In the genomic region with DNA sequence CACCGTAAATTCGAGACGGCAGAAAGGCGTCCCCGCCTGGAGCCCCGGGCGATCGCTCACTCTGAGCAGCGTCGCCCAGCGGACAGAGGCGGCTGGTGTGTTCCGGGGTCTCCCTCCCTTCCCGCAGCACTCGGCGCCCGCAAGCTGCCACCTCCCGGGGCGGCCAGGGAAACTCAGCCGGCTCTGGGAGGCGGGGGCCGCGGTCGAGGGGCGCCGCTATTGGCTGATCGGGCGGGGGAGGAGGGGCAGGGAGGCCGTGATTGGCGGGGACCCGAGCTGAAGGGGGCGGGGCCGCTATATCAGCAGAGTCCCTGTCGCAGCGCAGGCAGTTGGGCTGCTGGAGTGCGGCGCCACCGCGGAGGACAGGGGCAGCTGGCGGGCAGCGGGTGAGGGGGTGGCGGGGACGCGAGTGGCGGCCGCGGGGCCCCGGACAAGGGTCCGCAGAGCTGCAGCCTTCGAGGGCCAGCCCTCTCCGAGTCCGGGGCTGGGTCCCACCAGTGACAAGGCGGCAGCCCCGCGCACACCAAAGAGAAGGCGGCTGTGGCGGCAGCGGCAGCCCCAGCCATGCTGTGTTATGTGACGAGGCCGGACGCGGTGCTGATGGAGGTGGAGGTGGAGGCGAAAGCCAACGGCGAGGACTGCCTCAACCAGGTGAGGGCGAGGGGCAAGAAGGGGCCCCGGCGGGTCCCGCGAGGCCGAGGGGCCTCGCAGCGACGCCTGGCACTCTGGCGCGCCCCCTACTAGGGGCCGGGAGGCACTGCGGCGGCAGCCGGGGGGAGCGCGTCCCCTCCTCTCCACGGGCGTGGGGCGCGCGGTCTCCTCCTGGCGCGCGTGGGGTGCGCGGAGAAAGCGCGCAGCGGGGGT, we compare ENCODE assay signal across 1 cellular context.
TF ChIP-seq lines count a peak whose summit lies in the region.

Gene MYLIP, plus strand, starts transcription at position 328 of the 864 bp plus-strand sequence. Its CDS starts 237 bp downstream, at position 565.

TF ChIP-seq in HepG2, 621 proteins besides CTCF, POLR2A, EP300 and RAD21 (continued from another document and continues in another):
- TF ChIP-seq SP2 (CRISPR knock-in tag; IDR thresholded peaks at IDR 0.05) (peak; percentile 91), SIN3A (IDR thresholded peaks at IDR 0.05; ENCODE audit: borderline replicate concordance, low read depth, low read length) (peak; percentile 42; the same call in 1 of the 2 replicates), NAIF1 (CRISPR knock-in tag; IDR thresholded peaks at IDR 0.05; ENCODE audit: borderline replicate concordance) (peak; percentile 93), GMEB2 (CRISPR knock-in tag; IDR thresholded peaks at IDR 0.05; ENCODE audit: low read depth) (peak; percentile 9; the same call in 1 of the 2 replicates), CBX1 (IDR thresholded peaks at IDR 0.05; ENCODE audit: low read depth) (peak; percentile 66), ZNF292 (CRISPR knock-in tag; IDR thresholded peaks at IDR 0.05; ENCODE audit: borderline replicate concordance, low read depth) (no peak; the same call in 1 of the 2 replicates), FOXO1 (CRISPR knock-in tag; IDR thresholded peaks at IDR 0.05) (peak; percentile 43; the same call in 1 of the 2 replicates), MAX (IDR thresholded peaks at IDR 0.05) (peak; percentile 45), ZNF138 (CRISPR knock-in tag; IDR thresholded peaks at IDR 0.05; ENCODE audit: low read depth) (0 out of 2 replicates have a peak, but pooled peaks have one; percentile 48), BRD4 (CRISPR knock-in tag; IDR thresholded peaks at IDR 0.05) (peak; percentile 73; the same call in 1 of the 2 replicates), SP140L (CRISPR knock-in tag; IDR thresholded peaks at IDR 0.05; ENCODE audit: borderline replicate concordance) (peak; percentile 39; the same call in 1 of the 2 replicates), SAP130 (CRISPR knock-in tag; IDR thresholded peaks at IDR 0.05; ENCODE audit: low read depth) (peak; percentile 85), PITX1 (CRISPR knock-in tag; IDR thresholded peaks at IDR 0.05) (peak; percentile 55; the same call in 1 of the 2 replicates), ZFP82 (CRISPR knock-in tag; IDR thresholded peaks at IDR 0.05; ENCODE audit: borderline replicate concordance) (peak; percentile 92), BRCA1 (CRISPR knock-in tag; IDR thresholded peaks at IDR 0.05) (peak; percentile 72; the same call in 1 of the 2 replicates), ATAD3A (CRISPR knock-in tag; IDR thresholded peaks at IDR 0.05) (no peak), ZNF740 (CRISPR knock-in tag; IDR thresholded peaks at IDR 0.05) (0 out of 2 replicates have a peak, but pooled peaks have one; percentile 12), ZNF101 (CRISPR knock-in tag; IDR thresholded peaks at IDR 0.05; ENCODE audit: borderline replicate concordance, low read depth) (no peak), PRDM10 (CRISPR knock-in tag; IDR thresholded peaks at IDR 0.05; ENCODE audit: low read depth) (peak; percentile 65; the same call in 1 of the 2 replicates), ZBTB42 (CRISPR knock-in tag; IDR thresholded peaks at IDR 0.05) (peak; percentile 77; the same call in 1 of the 2 replicates), ZNF550 (CRISPR knock-in tag; IDR thresholded peaks at IDR 0.05; ENCODE audit: borderline replicate concordance) (no peak), SALL2 (CRISPR knock-in tag; IDR thresholded peaks at IDR 0.05) (peak; percentile 89), ISX (CRISPR knock-in tag; conservative IDR thresholded peaks at IDR 0.05) (peak; percentile 74), PAWR (CRISPR knock-in tag; IDR thresholded peaks at IDR 0.05; ENCODE audit: borderline replicate concordance) (no peak), PREB (CRISPR knock-in tag; IDR thresholded peaks at IDR 0.05) (peak; percentile 62; the same call in 1 of the 2 replicates), RBM39 (IDR thresholded peaks at IDR 0.05; ENCODE audit: low read depth, low read length, poor library complexity, severe bottlenecking) (peak; percentile 79), ELF3 (CRISPR knock-in tag; IDR thresholded peaks at IDR 0.05) (peak; percentile 65), THRA (CRISPR knock-in tag; IDR thresholded peaks at IDR 0.05; ENCODE audit: borderline replicate concordance) (peak; percentile 65), HOXA9 (CRISPR knock-in tag; IDR thresholded peaks at IDR 0.05; ENCODE audit: borderline replicate concordance) (peak; percentile 83; the same call in 1 of the 2 replicates)
- TF ChIP-seq, protein P1, sequence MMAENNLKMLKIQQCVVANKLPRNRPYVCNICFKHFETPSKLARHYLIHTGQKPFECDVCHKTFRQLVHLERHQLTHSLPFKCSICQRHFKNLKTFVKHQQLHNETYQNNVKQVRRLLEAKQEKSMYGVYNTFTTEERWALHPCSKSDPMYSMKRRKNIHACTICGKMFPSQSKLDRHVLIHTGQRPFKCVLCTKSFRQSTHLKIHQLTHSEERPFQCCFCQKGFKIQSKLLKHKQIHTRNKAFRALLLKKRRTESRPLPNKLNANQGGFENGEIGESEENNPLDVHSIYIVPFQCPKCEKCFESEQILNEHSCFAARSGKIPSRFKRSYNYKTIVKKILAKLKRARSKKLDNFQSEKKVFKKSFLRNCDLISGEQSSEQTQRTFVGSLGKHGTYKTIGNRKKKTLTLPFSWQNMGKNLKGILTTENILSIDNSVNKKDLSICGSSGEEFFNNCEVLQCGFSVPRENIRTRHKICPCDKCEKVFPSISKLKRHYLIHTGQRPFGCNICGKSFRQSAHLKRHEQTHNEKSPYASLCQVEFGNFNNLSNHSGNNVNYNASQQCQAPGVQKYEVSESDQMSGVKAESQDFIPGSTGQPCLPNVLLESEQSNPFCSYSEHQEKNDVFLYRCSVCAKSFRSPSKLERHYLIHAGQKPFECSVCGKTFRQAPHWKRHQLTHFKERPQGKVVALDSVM (CRISPR knock-in tag; IDR thresholded peaks at IDR 0.05): peak; percentile 75
- TF ChIP-seq, protein P2, sequence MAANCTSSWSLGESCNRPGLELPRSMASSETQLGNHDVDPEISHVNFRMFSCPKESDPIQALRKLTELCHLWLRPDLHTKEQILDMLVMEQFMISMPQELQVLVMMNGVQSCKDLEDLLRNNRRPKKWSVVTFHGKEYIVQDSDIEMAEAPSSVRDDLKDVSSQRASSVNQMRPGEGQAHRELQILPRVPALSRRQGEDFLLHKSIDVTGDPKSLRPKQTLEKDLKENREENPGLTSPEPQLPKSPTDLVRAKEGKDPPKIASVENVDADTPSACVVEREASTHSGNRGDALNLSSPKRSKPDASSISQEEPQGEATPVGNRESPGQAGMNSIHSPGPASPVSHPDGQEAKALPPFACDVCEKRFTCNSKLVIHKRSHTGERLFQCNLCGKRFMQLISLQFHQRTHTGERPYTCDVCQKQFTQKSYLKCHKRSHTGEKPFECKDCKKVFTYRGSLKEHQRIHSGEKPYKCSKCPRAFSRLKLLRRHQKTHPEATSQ (CRISPR knock-in tag; IDR thresholded peaks at IDR 0.05; ENCODE audit: borderline replicate concordance): peak; percentile 87; the same call in 1 of the 2 replicates
- TF ChIP-seq, protein P3, sequence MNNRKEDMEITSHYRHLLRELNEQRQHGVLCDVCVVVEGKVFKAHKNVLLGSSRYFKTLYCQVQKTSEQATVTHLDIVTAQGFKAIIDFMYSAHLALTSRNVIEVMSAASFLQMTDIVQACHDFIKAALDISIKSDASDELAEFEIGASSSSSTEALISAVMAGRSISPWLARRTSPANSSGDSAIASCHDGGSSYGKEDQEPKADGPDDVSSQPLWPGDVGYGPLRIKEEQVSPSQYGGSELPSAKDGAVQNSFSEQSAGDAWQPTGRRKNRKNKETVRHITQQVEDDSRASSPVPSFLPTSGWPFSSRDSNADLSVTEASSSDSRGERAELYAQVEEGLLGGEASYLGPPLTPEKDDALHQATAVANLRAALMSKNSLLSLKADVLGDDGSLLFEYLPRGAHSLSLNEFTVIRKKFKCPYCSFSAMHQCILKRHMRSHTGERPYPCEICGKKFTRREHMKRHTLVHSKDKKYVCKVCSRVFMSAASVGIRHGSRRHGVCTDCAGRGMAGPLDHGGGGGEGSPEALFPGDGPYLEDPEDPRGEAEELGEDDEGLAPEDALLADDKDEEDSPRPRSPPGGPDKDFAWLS (CRISPR knock-in tag; IDR thresholded peaks at IDR 0.05; ENCODE audit: borderline replicate concordance): no peak
- TF ChIP-seq, protein P4, sequence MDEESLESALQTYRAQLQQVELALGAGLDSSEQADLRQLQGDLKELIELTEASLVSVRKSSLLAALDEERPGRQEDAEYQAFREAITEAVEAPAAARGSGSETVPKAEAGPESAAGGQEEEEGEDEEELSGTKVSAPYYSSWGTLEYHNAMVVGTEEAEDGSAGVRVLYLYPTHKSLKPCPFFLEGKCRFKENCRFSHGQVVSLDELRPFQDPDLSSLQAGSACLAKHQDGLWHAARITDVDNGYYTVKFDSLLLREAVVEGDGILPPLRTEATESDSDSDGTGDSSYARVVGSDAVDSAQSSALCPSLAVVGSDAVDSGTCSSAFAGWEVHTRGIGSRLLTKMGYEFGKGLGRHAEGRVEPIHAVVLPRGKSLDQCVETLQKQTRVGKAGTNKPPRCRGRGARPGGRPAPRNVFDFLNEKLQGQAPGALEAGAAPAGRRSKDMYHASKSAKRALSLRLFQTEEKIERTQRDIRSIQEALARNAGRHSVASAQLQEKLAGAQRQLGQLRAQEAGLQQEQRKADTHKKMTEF (CRISPR knock-in tag; IDR thresholded peaks at IDR 0.05): peak; percentile 96
- TF ChIP-seq, protein P5, sequence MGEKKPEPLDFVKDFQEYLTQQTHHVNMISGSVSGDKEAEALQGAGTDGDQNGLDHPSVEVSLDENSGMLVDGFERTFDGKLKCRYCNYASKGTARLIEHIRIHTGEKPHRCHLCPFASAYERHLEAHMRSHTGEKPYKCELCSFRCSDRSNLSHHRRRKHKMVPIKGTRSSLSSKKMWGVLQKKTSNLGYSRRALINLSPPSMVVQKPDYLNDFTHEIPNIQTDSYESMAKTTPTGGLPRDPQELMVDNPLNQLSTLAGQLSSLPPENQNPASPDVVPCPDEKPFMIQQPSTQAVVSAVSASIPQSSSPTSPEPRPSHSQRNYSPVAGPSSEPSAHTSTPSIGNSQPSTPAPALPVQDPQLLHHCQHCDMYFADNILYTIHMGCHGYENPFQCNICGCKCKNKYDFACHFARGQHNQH (CRISPR knock-in tag; IDR thresholded peaks at IDR 0.05): peak; percentile 93
